Comparison of ENCODE assay signal across 7 cellular contexts in the genomic region with DNA sequence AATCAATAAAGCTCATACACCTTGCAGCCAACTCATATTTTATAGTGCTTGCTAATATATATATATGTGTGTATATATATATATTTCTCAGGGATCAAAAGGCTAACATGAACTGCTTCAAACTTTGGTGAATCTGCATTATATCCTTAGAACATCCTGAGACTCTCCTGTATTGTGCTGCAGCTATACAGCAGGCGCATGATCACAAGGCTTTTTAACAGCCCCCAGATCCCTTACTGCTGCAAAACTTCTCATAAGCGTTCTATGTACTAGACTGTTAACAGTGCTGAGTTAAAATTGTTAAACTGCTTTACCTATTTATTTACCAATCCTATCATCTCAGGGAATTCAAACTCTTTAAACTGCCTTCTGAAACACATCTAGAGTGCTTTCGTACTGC. TPM values are rescaled to one million over a fixed set of nuclear protein-coding genes. Genes with fewer than 3 reads are reported as not detected.
DNase-seq lines count a peak whose midpoint lies in the region; ATAC-seq and TF ChIP-seq lines count a peak whose summit lies in the region.

No MANE protein-coding gene starts in this region.

- H3K4me1 ChIP-seq in GM23248 (ENCODE audit: insufficient read depth) (peaks cover 35% of the 10 kb centered on the region), Panc1 (ENCODE audit: control insufficient read depth, insufficient read depth, low read length) (peaks cover 12% of the 10 kb centered on the region), parathyroid adenoma (peaks cover 5% of the 10 kb centered on the region)

- no peaks in the 10 kb centered on the region for H3K9me2 ChIP-seq in GM23248 (ENCODE audit: insufficient read depth)

- H3K79me2 ChIP-seq in GM23248 (ENCODE audit: insufficient read depth): peaks cover 62% of the 10 kb centered on the region
- peaks cover 41% of the 10 kb centered on the region for H3K79me2 ChIP-seq in parathyroid adenoma

- peak overlapping the region; percentile 94 for H3K9ac ChIP-seq in GM23248
- no peak overlapping the region for H3K9ac ChIP-seq in parathyroid adenoma

- in situ Hi-C loops in GM23248 (cut with MboI) (no loop called here), Panc1 (cut with HindIII; ENCODE audit: low pct_unique_long_range_greater_than_20kb, low sequenced_read_pairs) (no loop called here)

- H3K36me3 ChIP-seq in GM23248 (ENCODE audit: low read depth): no peaks in the 10 kb centered on the region
- H3K36me3 ChIP-seq in Panc1 (ENCODE audit: control insufficient read depth, insufficient read depth, low read length): peaks cover 4% of the 10 kb centered on the region
- no peaks in the 10 kb centered on the region for H3K36me3 ChIP-seq in parathyroid adenoma (ENCODE audit: control insufficient read depth, insufficient read depth, low read length)

- TF ChIP-seq CTCF in Panc1 (IDR thresholded peaks at IDR 0.05) (no peak), epithelial cell of esophagus (IDR thresholded peaks at IDR 0.05; ENCODE audit: insufficient read depth, low read depth, low read length, missing control alignments) (no peak), parathyroid adenoma (IDR thresholded peaks at IDR 0.05) (no peak)

- 31 to 32% methylated on average over 3 of the region's 3 CpGs for WGBS in GM23248 (ENCODE audit: low coverage in 1 of 2, low lambda C conversion rate in 2 of 2, missing lambda C conversion rate in 2 of 2), 2 experiments

- H3K27me3 ChIP-seq in GM23248 (replicated peaks; ENCODE audit: insufficient read depth) (no peaks in the 10 kb centered on the region), Panc1 (ENCODE audit: control insufficient read depth, insufficient read depth, low read length) (no peaks in the 10 kb centered on the region), parathyroid adenoma (ENCODE audit: control insufficient read depth, insufficient read depth, low read length) (no peaks in the 10 kb centered on the region)

- H4K20me1 ChIP-seq in GM23248 (ENCODE audit: insufficient read depth): peaks cover 15% of the 10 kb centered on the region

- ATAC-seq in Panc1: no peak
- no peak for ATAC-seq in GM18858 (IDR thresholded peaks at IDR 0.05; ENCODE audit: unreplicated experiment)

- H3K4me3 ChIP-seq in GM23248 (peak overlapping the region; percentile 95), Panc1 (ENCODE audit: low read depth in 2 of 2, low read length in 2 of 2) (peak overlapping the region; percentile 71 to 96), epithelial cell of esophagus (ENCODE audit: low read length) (peak overlapping the region; percentile 68), parathyroid adenoma (ENCODE audit: low read depth, low read length) (peak overlapping the region; percentile 94)

- H3K27ac ChIP-seq in GM23248 (peak overlapping the region; percentile 91), Panc1 (ENCODE audit: low read length) (peak overlapping the region; percentile 97), parathyroid adenoma (no peak overlapping the region)

- CTCF ChIA-PET in Panc1 (lab: Charles Lee): interaction anchor here (0.6 kb wide), 1 partner anchor 22 kb away, joined by 4 read pairs; no protein-coding TSS in a partner anchor

- POLR2A ChIA-PET in Panc1 (lab: Charles Lee): no interaction called here

- H2AFZ ChIP-seq in GM23248: no peak overlapping the region
- no peak overlapping the region for H2AFZ ChIP-seq in parathyroid adenoma

- H3F3A ChIP-seq in GM23248 (ENCODE audit: insufficient read depth): peaks cover 32% of the 10 kb centered on the region; the same call in 1 of the 2 replicates

- BruUV-seq in Panc1 (replicated peaks; lab: Mats Ljungman, UMichigan): no TSS peak

- intact Hi-C loops in Panc1 (cut with micrococcal nuclease; ENCODE audit: unreplicated experiment): no loop called here

- DNase-seq in GM23248: peak; percentile 49
- no peak for DNase-seq in Panc1 (ENCODE audit: low read depth, low spot score)
- no peak for DNase-seq in epithelial cell of esophagus (ENCODE audit: low read depth)
- DNase-seq in NCI-H2171 (lab: John Stamatoyannopoulos, UW): no peak
- no peak for DNase-seq in NCI-H774 (lab: John Stamatoyannopoulos, UW)

- H3K9me3 ChIP-seq in GM23248 (ENCODE audit: low read depth) (no peaks in the 10 kb centered on the region), Panc1 (ENCODE audit: control insufficient read depth, insufficient read depth, low read depth, low read length) (no peaks in the 10 kb centered on the region), parathyroid adenoma (ENCODE audit: control insufficient read depth, low read length) (no peaks in the 10 kb centered on the region)

- H3K4me2 ChIP-seq in GM23248 (ENCODE audit: unreplicated experiment) (peak overlapping the region; percentile 94), parathyroid adenoma (ENCODE audit: low read length) (peak overlapping the region; percentile 97)

RNA-seq across cellular contexts. Expression of a gene that starts 1.3 kb away (rescaled TPM):
- 18.0 and 24.7 TPM in 2 replicates for total RNA-seq in GM23248 (2014; rRNA removed; shearing (Covaris generic))
- 28.4 and 29.4 TPM in 2 replicates for polyA plus RNA-seq in GM23248 (2016; fragmentation: Nextera tagmentation; extraction: Ambion mirVana)
- total RNA-seq in Panc1 (2021; ENCODE audit: unreplicated experiment): 30.8 TPM
- 14.4 TPM for polyA plus RNA-seq in Panc1 (2012; ENCODE audit: insufficient read length)

RNA-seq across cellular contexts. Expression of a gene that starts 55.4 kb away (rescaled TPM):
- total RNA-seq in GM23248 (2014; rRNA removed; shearing (Covaris generic)): 13.4 and 21.4 TPM in 2 replicates
- 6.3 and 7.1 TPM in 2 replicates for polyA plus RNA-seq in GM23248 (2016; fragmentation: Nextera tagmentation; extraction: Ambion mirVana)
- 35.4 TPM for total RNA-seq in Panc1 (2021; ENCODE audit: unreplicated experiment)
- 54.3 TPM for polyA plus RNA-seq in Panc1 (2012; ENCODE audit: insufficient read length)
